Comparison of ENCODE assay signal across 9 cellular contexts in genomic region chr16:56824335-56824734, GRCh38. TPM values are rescaled to one million over a fixed set of nuclear protein-coding genes. Genes with fewer than 3 reads are reported as not detected.
DNase-seq lines count a peak whose midpoint lies in the region; ATAC-seq and TF ChIP-seq lines count a peak whose summit lies in the region.
"Had no signal": no experiment of that assay in that cellular context is flagged by ENCODE, and none has a peak within 500 bp of the region (broad histone marks: within the 10 kb centered on the region; RNA-seq: fewer than 3 reads in every experiment).

No MANE protein-coding gene starts in this region.

- no peak for ATAC-seq in GM18519 (IDR thresholded peaks at IDR 0.05; ENCODE audit: low FRiP score, unreplicated experiment)
- no peak for ATAC-seq in effector memory CD8-positive, alpha-beta T cell (replicated peaks)

- WGBS in SK-N-SH (ENCODE audit: low lambda C conversion rate) = 88% methylated on average over 3 of the region's 3 CpGs

- no peaks in the 10 kb centered on the region for H3K79me2 ChIP-seq in SK-N-SH (ENCODE audit: insufficient read depth)

- no peak overlapping the region for H3K27ac ChIP-seq in SK-N-SH (ENCODE audit: low read depth in 2 of 2, low read length in 1 of 2)
- H3K27ac ChIP-seq in iPS-20b (ENCODE audit: low read length) = no peak overlapping the region

- no peaks in the 10 kb centered on the region for H3K9me3 Mint-ChIP-seq in effector memory CD8-positive, alpha-beta T cell
- H3K9me3 Mint-ChIP-seq: activated naive CD8-positive, alpha-beta T cell treated with anti-CD3 and anti-CD28 coated beads, Interleukin-2, amount 10 ng/mL, durations not matched to agents 7 days and 5 days had no signal

- H3K27me3 Mint-ChIP-seq in effector memory CD8-positive, alpha-beta T cell = no peaks in the 10 kb centered on the region
- H3K27me3 Mint-ChIP-seq: activated naive CD8-positive, alpha-beta T cell treated with anti-CD3 and anti-CD28 coated beads, Interleukin-2, amount 10 ng/mL, durations not matched to agents 7 days and 5 days had no signal

- H4K20me1 ChIP-seq in SK-N-SH (ENCODE audit: insufficient read depth) = no peaks in the 10 kb centered on the region

- no peak overlapping the region for H3K4me3 ChIP-seq in SK-N-SH (ENCODE audit: low read depth in 2 of 2, low read length in 1 of 2)
- no peak overlapping the region for H3K4me3 ChIP-seq in iPS-20b (ENCODE audit: low read length)

- peak; percentile 39; the same call in 1 of the 2 replicates for TF ChIP-seq CTCF in SK-N-SH (IDR thresholded peaks at IDR 0.05)

- peaks cover 30 to 32% of the 10 kb centered on the region in 2 experiments for H3K36me3 ChIP-seq in SK-N-SH (replicated peaks in 1 of 2; ENCODE audit: control insufficient read depth in 1 of 2, insufficient read depth in 2 of 2, low read length in 1 of 2)
- peaks cover 76% of the 10 kb centered on the region for H3K36me3 ChIP-seq in iPS-20b (ENCODE audit: insufficient read depth, low read depth, low read length)

- no peaks in the 10 kb centered on the region for H3K9me2 ChIP-seq in SK-N-SH

- peaks cover 0 to 7% of the 10 kb centered on the region in 2 experiments; a peak in 1 of 4 replicates for H3K4me1 ChIP-seq in SK-N-SH (ENCODE audit: control insufficient read depth in 1 of 2, insufficient read depth in 2 of 2, low read depth in 1 of 2, low read length in 1 of 2)
- peaks cover 8% of the 10 kb centered on the region; the same call in 1 of the 2 replicates for H3K4me1 ChIP-seq in iPS-20b (ENCODE audit: insufficient read depth, low read length)

- DNase-seq in A172 (ENCODE audit: low spot score) (peak; percentile 61), HEK293T (ENCODE audit: extremely low spot score) (peak; percentile 16), SK-N-SH (no peak), SW480 (ENCODE audit: low spot score) (no peak), NCI-H1048 (lab: John Stamatoyannopoulos, UW) (no peak)
- no peak for DNase-seq in effector memory CD8-positive, alpha-beta T cell
- DNase-seq: activated naive CD8-positive, alpha-beta T cell treated with anti-CD3 and anti-CD28 coated beads, Interleukin-2, amount 10 ng/mL, durations not matched to agents 7 days and 5 days had no signal

- no peak overlapping the region for H3K9ac ChIP-seq in SK-N-SH
- H3K9ac ChIP-seq in iPS-20b (ENCODE audit: low read depth, low read length) = 0 out of 2 replicates have a peak overlapping the region, but pooled peaks have one; percentile 10

- no peak overlapping the region for H3K27ac Mint-ChIP-seq in effector memory CD8-positive, alpha-beta T cell
- H3K27ac Mint-ChIP-seq: activated naive CD8-positive, alpha-beta T cell treated with anti-CD3 and anti-CD28 coated beads, Interleukin-2, amount 10 ng/mL, durations not matched to agents 7 days and 5 days had no signal

- peaks cover 48% of the 10 kb centered on the region for H3K36me3 Mint-ChIP-seq in effector memory CD8-positive, alpha-beta T cell (ENCODE audit: insufficient read depth)

- POLR2A ChIA-PET in HEK293T (lab: Yijun Ruan, JAX) (no interaction called here), SK-N-SH (lab: Yijun Ruan, JAX) (no interaction called here)

- TF ChIP-seq EP300 in SK-N-SH (IDR thresholded peaks at IDR 0.05; ENCODE audit: borderline replicate concordance in 1 of 2, low read depth in 1 of 2, low read length in 1 of 2) = no peak

- no peak overlapping the region for H3K4me3 Mint-ChIP-seq in effector memory CD8-positive, alpha-beta T cell
- H3K4me3 Mint-ChIP-seq: activated naive CD8-positive, alpha-beta T cell treated with anti-CD3 and anti-CD28 coated beads, Interleukin-2, amount 10 ng/mL, durations not matched to agents 7 days and 5 days had no signal

- H3K27me3 ChIP-seq in SK-N-SH (ENCODE audit: insufficient read depth) (no peaks in the 10 kb centered on the region), iPS-20b (ENCODE audit: insufficient read depth, low read length) (no peaks in the 10 kb centered on the region)

- H3K4me2 ChIP-seq in SK-N-SH = no peak overlapping the region

- no peaks in the 10 kb centered on the region for H3K4me1 Mint-ChIP-seq in effector memory CD8-positive, alpha-beta T cell (ENCODE audit: low read depth in 2 of 2)

- H2AFZ ChIP-seq in SK-N-SH (ENCODE audit: low read depth) = no peak overlapping the region

- no peak; the same call in 1 of the 2 replicates for TF ChIP-seq RAD21 in SK-N-SH (IDR thresholded peaks at IDR 0.05; ENCODE audit: low read length)

- no peaks in the 10 kb centered on the region for H3K9me3 ChIP-seq in SK-N-SH
- no peaks in the 10 kb centered on the region for H3K9me3 ChIP-seq in iPS-20b (ENCODE audit: insufficient read depth, low read depth, low read length)

- no peaks in the 10 kb centered on the region for H3F3A ChIP-seq in SK-N-SH (replicated peaks; ENCODE audit: insufficient read depth)

- CTCF ChIA-PET in HEK293T (lab: Yijun Ruan, JAX) = no interaction called here
- CTCF ChIA-PET in SK-N-SH (lab: Yijun Ruan, JAX) = interaction anchor here (0.9 to 1.0 kb wide), 2 partner anchors 10 to 21 kb away, joined by 3 read pairs; no protein-coding TSS in a partner anchor

TF ChIP-seq in HEK293T, 16 proteins besides CTCF, POLR2A, EP300 and RAD21:
- TF ChIP-seq SUZ12 (IDR thresholded peaks at IDR 0.05) = no peak
- no peak for TF ChIP-seq FOXM1 (IDR thresholded peaks at IDR 0.05; ENCODE audit: borderline replicate concordance)
- no peak for TF ChIP-seq NFRKB (IDR thresholded peaks at IDR 0.05)
- no peak for TF ChIP-seq HDGF (IDR thresholded peaks at IDR 0.05; ENCODE audit: borderline replicate concordance)
- no peak for TF ChIP-seq FOXK2 (IDR thresholded peaks at IDR 0.05)
- no peak for TF ChIP-seq LEF1 (IDR thresholded peaks at IDR 0.05; ENCODE audit: borderline replicate concordance)
- no peak for TF ChIP-seq CTBP1 (IDR thresholded peaks at IDR 0.05; ENCODE audit: borderline replicate concordance)
- no peak for TF ChIP-seq SP1 (IDR thresholded peaks at IDR 0.05)
- no peak for TF ChIP-seq ZNF384 (IDR thresholded peaks at IDR 0.05)
- no peak for TF ChIP-seq BHLHE40 (IDR thresholded peaks at IDR 0.05; ENCODE audit: borderline replicate concordance)
- TF ChIP-seq FOXA1 (IDR thresholded peaks at IDR 0.05) = no peak
- TF ChIP-seq L3MBTL2 (conservative IDR thresholded peaks at IDR 0.05) = no peak
- no peak for TF ChIP-seq ELF4 (IDR thresholded peaks at IDR 0.05)
- no peak for TF ChIP-seq PKNOX1 (IDR thresholded peaks at IDR 0.05)
- TF ChIP-seq ARNT (IDR thresholded peaks at IDR 0.05) = no peak
- no peak for TF ChIP-seq TARDBP (IDR thresholded peaks at IDR 0.05)

TF ChIP-seq in SK-N-SH, 30 proteins besides CTCF, POLR2A, EP300 and RAD21 (continues in another document):
- TF ChIP-seq GATA2 (CRISPR knock-in tag; IDR thresholded peaks at IDR 0.05) = no peak
- no peak for TF ChIP-seq JUND (IDR thresholded peaks at IDR 0.05)
- TF ChIP-seq NFIC (IDR thresholded peaks at IDR 0.05; ENCODE audit: borderline replicate concordance) = no peak
- no peak for TF ChIP-seq USF1 (IDR thresholded peaks at IDR 0.05; ENCODE audit: borderline replicate concordance, low read depth)
- TF ChIP-seq MXI1 (IDR thresholded peaks at IDR 0.05; ENCODE audit: low read depth, low read length) = no peak
- no peak for TF ChIP-seq PBX3 (IDR thresholded peaks at IDR 0.05)
- TF ChIP-seq EZH2phosphoT487 (IDR thresholded peaks at IDR 0.05; ENCODE audit: borderline replicate concordance, low read depth) = no peak
- no peak for TF ChIP-seq RCOR1 (IDR thresholded peaks at IDR 0.05; ENCODE audit: low read length)
- TF ChIP-seq TAF1 (IDR thresholded peaks at IDR 0.05; ENCODE audit: borderline replicate concordance, low read depth, low read length) = no peak
- TF ChIP-seq IRF3 (IDR thresholded peaks at IDR 0.05; ENCODE audit: low read depth, low read length) = no peak

RNA-seq across cellular contexts. Expression of gene SLC12A3, which starts 40.7 kb away (rescaled TPM):
- not detected in 2 replicates for total RNA-seq in A172 (2014; rRNA removed; shearing (Covaris generic))
- polyA plus RNA-seq in SK-N-SH (2012; rRNA removed) = not detected in 2 replicates
- polyA plus RNA-seq in SK-N-SH (2012; cell fraction: cytosol; rRNA removed) = not detected in 2 replicates
- not detected in 2 replicates for polyA plus RNA-seq in SK-N-SH (2012; cell fraction: nucleus; rRNA removed)
- total RNA-seq: activated naive CD8-positive, alpha-beta T cell treated with anti-CD3 and anti-CD28 coated beads, Interleukin-2, amount 10 ng/mL, durations not matched to agents 7 days and 5 days had no signal

Comparison
In these comparisons a context has a peak if more than half of its experiments do, and no peak if none do; other contexts are left out.
1. DNase-seq: peak in A172 (single experiment) and HEK293T (single experiment); none in SK-N-SH (single experiment), SW480 (single experiment), NCI-H1048 (single experiment) and effector memory CD8-positive, alpha-beta T cell (0 of 3).